8 cellular contexts compared by ENCODE assay signal in genomic region chr12:56645717-56646446, GRCh38. TPM values are rescaled to one million over a fixed set of nuclear protein-coding genes. Genes with fewer than 3 reads are reported as not detected.
A peak's percentile ranks its signal among the peaks of the same experiment; 100 is the strongest.
DNase-seq lines count a peak whose midpoint lies in the region; ATAC-seq, FAIRE-seq and TF ChIP-seq lines count a peak whose summit lies in the region.

Gene ATP5F1B (minus strand): TSS chr12:56645984. CDS start chr12:56645963, 21 bp downstream.

- H3K27ac ChIP-seq in rectal smooth muscle tissue (ENCODE audit: low read depth, low read length) (peak within 1 kb of the TSS; percentile 99), aorta (ENCODE audit: low read depth in 1 of 2, low read length in 2 of 2) (peak within 1 kb of the TSS; percentile 29 to 97)

- no peaks in the 10 kb centered on the region for H3K9me3 ChIP-seq in aorta (ENCODE audit: control insufficient read depth, low read length)

- peaks cover 6% of the 10 kb centered on the region for H3K4me1 ChIP-seq in rectal smooth muscle tissue (ENCODE audit: control insufficient read depth, insufficient read depth, low read length)
- peaks cover 0 to 4% of the 10 kb centered on the region in 2 donors for H3K4me1 ChIP-seq in aorta (ENCODE audit: control insufficient read depth in 1 of 2, insufficient read depth in 2 of 2, low read length in 2 of 2)

- in situ Hi-C loops in astrocyte of the cerebellum (cut with HindIII; ENCODE audit: low sequenced_read_pairs), result no loop called here

- intact Hi-C loops in aorta (cut with DNase I), result loop anchor here (1.0 to 10.0 kb wide), 3 partner anchors 42 to 81 kb away; partner anchors contain the start of genes NACA (in 2 of the 2) and PTGES3 (in 1 of the 2)

- H3K9ac ChIP-seq in rectal smooth muscle tissue (ENCODE audit: low read length), result peak within 1 kb of the TSS; percentile 98

- ATAC-seq in HG02981 (IDR thresholded peaks at IDR 0.05; ENCODE audit: unreplicated experiment), result peak; percentile 96
- peak; percentile 99 for ATAC-seq in aorta (ENCODE audit: low FRiP score)

- H3K36me3 ChIP-seq in rectal smooth muscle tissue (ENCODE audit: control insufficient read depth, insufficient read depth, low read length) (peaks cover 30% of the 10 kb centered on the region), aorta (ENCODE audit: control insufficient read depth in 1 of 2, insufficient read depth in 2 of 2, low read length in 1 of 2) (peaks cover 3 to 4% of the 10 kb centered on the region in 2 donors)

- H3K27me3 ChIP-seq in rectal smooth muscle tissue (ENCODE audit: control insufficient read depth, insufficient read depth, low read length) (no peaks in the 10 kb centered on the region), aorta (ENCODE audit: control insufficient read depth in 1 of 2, insufficient read depth in 2 of 2, low read length in 1 of 2) (no peaks in the 10 kb centered on the region)

- TF ChIP-seq CTCF in astrocyte of the cerebellum (IDR thresholded peaks at IDR 0.05; ENCODE audit: low read depth, low read length, missing control alignments), result no peak

- 1% methylated on average over 39 of the region's 39 CpGs for WGBS in aorta, 2 donors

- FAIRE-seq in GM18507 (lab: Jason Lieb, UNC), result peak; percentile 98

- H3K4me3 ChIP-seq in astrocyte of the cerebellum (ENCODE audit: low read depth, low read length) (peak within 1 kb of the TSS; percentile 100), rectal smooth muscle tissue (ENCODE audit: low read length) (peak within 1 kb of the TSS; percentile 100), aorta (ENCODE audit: low read length in 2 of 2) (peak within 1 kb of the TSS; percentile 89 to 93)

- peak; percentile 93 for DNase-seq in GM18507 (ENCODE audit: extremely low spot score, insufficient read length, low read depth)
- DNase-seq in NCI-H2029 treated with DMSO at 0.1 percent for 48 hours (lab: John Stamatoyannopoulos, UW), result peak; percentile 99
- peak; percentile 77 for DNase-seq in T-helper 9 cell
- peak; percentile 100 for DNase-seq in astrocyte of the cerebellum (ENCODE audit: low read depth)
- peak; percentile 99 for DNase-seq in hepatic stellate cell (ENCODE audit: low spot score)
- DNase-seq in aorta, result peak; percentile 96 to 97

RNA-seq across cellular contexts. Expression of gene ATP5F1B, which starts in this region (rescaled TPM):
- 100 to 1,000 TPM; 216 to 262 TPM for total RNA-seq in aorta
- 100 to 1,000 TPM; 289 to 327 TPM for polyA plus RNA-seq in aorta

Comparison
In these comparisons a context has a peak if more than half of its experiments do, and no peak if none do; other contexts are left out.
1. Peak in every context shown above with its lines: DNase-seq, ATAC-seq, H3K4me3 ChIP-seq and H3K27ac ChIP-seq.